8 cellular contexts compared by ENCODE assay signal in the genomic region with DNA sequence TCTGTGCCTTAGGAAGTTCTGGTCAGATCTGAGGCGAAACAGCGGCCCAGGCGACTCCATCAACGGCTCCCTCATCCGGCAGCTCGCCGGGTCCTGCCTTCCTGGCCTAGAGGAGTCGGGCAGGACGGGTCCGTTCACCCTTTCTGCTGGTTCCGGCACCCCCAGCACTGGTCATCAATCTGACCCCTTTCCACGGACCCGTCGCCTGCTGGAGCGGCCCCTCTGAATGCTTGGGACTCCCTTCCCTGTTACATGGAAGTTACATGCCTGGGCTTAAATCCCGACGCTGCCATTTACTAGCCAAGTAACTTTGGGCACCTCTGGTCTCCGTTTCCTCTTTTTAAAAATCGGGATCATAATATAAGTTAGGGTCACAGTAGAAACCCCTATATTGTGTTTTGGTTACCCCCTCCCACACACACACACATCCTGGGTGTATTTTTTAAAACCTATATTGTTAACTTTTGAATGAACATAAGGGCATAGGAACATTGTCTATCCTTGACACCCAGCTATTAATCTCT. TPM values are rescaled to one million over a fixed set of nuclear protein-coding genes. Genes with fewer than 3 reads are reported as not detected.
A peak's percentile ranks its signal among the peaks of the same experiment; 100 is the strongest.
DNase-seq lines count a peak whose midpoint lies in the region; ATAC-seq, FAIRE-seq and TF ChIP-seq lines count a peak whose summit lies in the region.

No MANE protein-coding gene starts in this region.

- peak overlapping the region; percentile 84 for H3K27ac ChIP-seq in angular gyrus (ENCODE audit: low read depth, low read length)
- peak overlapping the region; percentile 83 for H3K27ac ChIP-seq in lower lobe of right lung

- H3K9me3 ChIP-seq in lower lobe of right lung, result no peaks in the 10 kb centered on the region

- H3K4me3 ChIP-seq in GM12864 (ENCODE audit: low read depth, low read length) (peak overlapping the region; percentile 79), lower lobe of right lung (peak overlapping the region; percentile 87)

- ATAC-seq in HG03159 (IDR thresholded peaks at IDR 0.05; ENCODE audit: unreplicated experiment) (peak; percentile 25), lower lobe of right lung (peak in 1 of 2 donors; percentile 32), HG02623 (IDR thresholded peaks at IDR 0.05; ENCODE audit: unreplicated experiment) (no peak)

- H3K4me1 ChIP-seq in lower lobe of right lung, result peaks cover 34% of the 10 kb centered on the region

- no peak for FAIRE-seq in D721Med (lab: Jason Lieb, UNC)

- intact Hi-C loops in lower lobe of right lung (cut with DNase I), result no loop called here

- H3K36me3 ChIP-seq in lower lobe of right lung, result no peaks in the 10 kb centered on the region

- H3K27me3 ChIP-seq in lower lobe of right lung (ENCODE audit: low read depth), result no peaks in the 10 kb centered on the region

- TF ChIP-seq CTCF in GM12864 (IDR thresholded peaks at IDR 0.05; ENCODE audit: low read depth, low read length, missing control alignments), result no peak
- TF ChIP-seq CTCF in lower lobe of right lung (IDR thresholded peaks at IDR 0.05), result no peak
- TF ChIP-seq CTCF in D721Med (IDR thresholded peaks at IDR 0.05; ENCODE audit: insufficient read depth, missing control alignments), result no peak

- DNase-seq in GM12864 (ENCODE audit: low read depth) (no peak), lower lobe of right lung (no peak), ureter (ENCODE audit: low spot score) (peak; percentile 56), GM19238 (ENCODE audit: insufficient read length, low spot score) (no peak), D721Med (ENCODE audit: insufficient read length, low spot score) (no peak)

RNA-seq across cellular contexts. Expression of gene GGCT, which starts 0.6 kb away (rescaled TPM):
- total RNA-seq in lower lobe of right lung, result 28.8 TPM
- total RNA-seq in ureter, result 38.7 TPM

RNA-seq across cellular contexts. Expression of gene NOD1, which starts 26.7 kb away (rescaled TPM):
- total RNA-seq in lower lobe of right lung (42.9 TPM), ureter (24.4 TPM)
